Comparison of ENCODE assay signal across 11 cellular contexts in the genomic region with DNA sequence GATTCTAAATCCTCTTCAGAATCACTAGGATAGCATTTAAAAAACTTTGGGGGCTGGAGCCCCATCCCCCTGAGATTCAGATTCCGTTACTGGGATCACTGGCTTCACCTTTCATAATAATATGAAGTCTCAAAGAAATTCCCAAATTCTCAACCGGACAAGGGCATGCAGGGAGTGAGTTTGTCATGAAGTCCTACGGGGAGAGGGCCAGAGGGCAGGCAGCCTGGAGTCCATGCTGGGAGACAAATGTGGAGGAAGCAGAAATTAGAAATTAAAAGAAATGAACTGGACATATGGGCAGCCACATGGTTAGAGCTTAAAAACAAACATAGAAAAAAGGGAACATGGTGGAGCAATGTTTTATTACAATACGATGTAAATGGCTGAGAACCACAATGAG.
"Had no signal": no experiment of that assay in that cellular context is flagged by ENCODE, and none has a peak within 500 bp of the region (broad histone marks: within the 10 kb centered on the region; RNA-seq: fewer than 3 reads in every experiment).

No MANE protein-coding gene starts in this region.

- H3K36me3 ChIP-seq: lower lobe of right lung, right atrium auricular region, uterus had no signal

- ATAC-seq: lower lobe of right lung; naive thymus-derived CD4-positive, alpha-beta T cell; T-helper 17 cell had no signal

- H3K27me3 ChIP-seq: right atrium auricular region, uterus had no signal

- DNase-seq: activated gamma-delta T cell; activated T-cell treated with anti-CD3 and anti-CD28 coated beads, Interleukin-2, amount 50 U/mL, for 24 hours; anterior cingulate cortex; immature natural killer cell; left cardiac atrium; naive thymus-derived CD4-positive, alpha-beta T cell; stimulated activated CD4-positive, alpha-beta T cell treated with anti-CD3 and anti-CD28 coated beads, Interleukin-4, amount 100 ng/mL, for 1 hour; T-helper 17 cell; uterus had no signal

- H3K9me3 ChIP-seq: lower lobe of right lung, right atrium auricular region, uterus had no signal

- H3K4me3 ChIP-seq: lower lobe of right lung, right atrium auricular region, uterus had no signal

- H3K27ac ChIP-seq: right atrium auricular region, uterus had no signal

- H3K4me1 ChIP-seq: right atrium auricular region, uterus had no signal
